ENCODE assay signal across 27 cellular contexts in genomic region chr22:45876136-45877035, GRCh38.
DNase-seq lines count a peak whose midpoint lies in the region; ATAC-seq, FAIRE-seq and TF ChIP-seq lines count a peak whose summit lies in the region.
"Had no signal": no experiment of that assay in that cellular context is flagged by ENCODE, and none has a peak within 500 bp of the region (broad histone marks: within the 10 kb centered on the region; RNA-seq: fewer than 3 reads in every experiment).

No MANE protein-coding gene starts in this region.

- CTCF ChIA-PET in MCF 10A (lab: Yijun Ruan, JAX) = interaction anchor here (0.8 to 4.3 kb wide), 2 partner anchors 12 to 13 kb away, joined by 3 to 33 read pairs; no protein-coding TSS in a partner anchor

- peaks cover 35% of the 10 kb centered on the region for H3K27me3 Mint-ChIP-seq in MCF 10A (ENCODE audit: insufficient read depth, unreplicated experiment)

- H3K4me1 Mint-ChIP-seq in MCF 10A (ENCODE audit: insufficient read depth, unreplicated experiment) = no peaks in the 10 kb centered on the region
- H3K4me1 Mint-ChIP-seq: activated naive CD4-positive, alpha-beta T cell treated with anti-CD3 and anti-CD28 coated beads, Interleukin-2, amount 50 U/mL, for 24 hours; central memory CD8-positive, alpha-beta T cell had no signal

- no peak overlapping the region for H3K27ac Mint-ChIP-seq in MCF 10A (ENCODE audit: low read depth, unreplicated experiment)
- H3K27ac Mint-ChIP-seq: activated naive CD4-positive, alpha-beta T cell treated with anti-CD3 and anti-CD28 coated beads, Interleukin-2, amount 50 U/mL, for 24 hours; CD4-positive, alpha-beta T cell had no signal

- H3K27ac ChIP-seq in upper lobe of left lung = no peak overlapping the region
- H3K27ac ChIP-seq: uterus had no signal

- TF ChIP-seq POLR2A in upper lobe of left lung (IDR thresholded peaks at IDR 0.05) = no peak

- POLR2A ChIA-PET in MCF 10A (lab: Yijun Ruan, JAX) = interaction anchor here (0.6 to 0.8 kb wide), 2 partner anchors 13 to 145 kb away, joined by 3 read pairs; no protein-coding TSS in a partner anchor

- no peak for TF ChIP-seq EP300 in upper lobe of left lung (IDR thresholded peaks at IDR 0.05)

- 89 to 96% methylated on average over 15 to 26 of the region's 26 CpGs for WGBS in upper lobe of left lung, 2 donors

- no peak overlapping the region for H3K4me3 Mint-ChIP-seq in MCF 10A (ENCODE audit: unreplicated experiment)
- H3K4me3 Mint-ChIP-seq: activated naive CD4-positive, alpha-beta T cell treated with anti-CD3 and anti-CD28 coated beads, Interleukin-2, amount 50 U/mL, for 24 hours; CD4-positive, alpha-beta T cell; central memory CD8-positive, alpha-beta T cell had no signal

- H3K36me3 ChIP-seq in upper lobe of left lung (no peaks in the 10 kb centered on the region), MG63 (no peaks in the 10 kb centered on the region; the same call in 1 of the 2 replicates)
- H3K36me3 ChIP-seq: uterus had no signal

- TF ChIP-seq CTCF in omental fat pad (IDR thresholded peaks at IDR 0.05) (no peak), upper lobe of left lung (IDR thresholded peaks at IDR 0.05) (no peak), D721Med (IDR thresholded peaks at IDR 0.05; ENCODE audit: insufficient read depth, missing control alignments) (no peak), MCF 10A (IDR thresholded peaks at IDR 0.05; ENCODE audit: unreplicated experiment) (no peak)

- H3K4me3 ChIP-seq in upper lobe of left lung (no peak overlapping the region), MG63 (no peak overlapping the region)
- H3K4me3 ChIP-seq: uterus had no signal

- peaks cover 0 to 7% (median 3%) of the 10 kb centered on the region in 4 donors for H3K27me3 ChIP-seq in upper lobe of left lung
- no peaks in the 10 kb centered on the region for H3K27me3 ChIP-seq in MG63
- H3K27me3 ChIP-seq: uterus had no signal

- no peak for FAIRE-seq in D721Med (lab: Jason Lieb, UNC)
- FAIRE-seq: astrocyte, GM18507, H1 had no signal

- H3K9me3 Mint-ChIP-seq in MCF 10A (ENCODE audit: unreplicated experiment) = peaks cover 16% of the 10 kb centered on the region
- H3K9me3 Mint-ChIP-seq: CD4-positive, alpha-beta T cell had no signal

- no peak for ATAC-seq in Right ventricle myocardium inferior
- no peak for ATAC-seq in left cardiac atrium
- ATAC-seq in omental fat pad (ENCODE audit: low FRiP score) = no peak
- no peak for ATAC-seq in upper lobe of left lung (ENCODE audit: low FRiP score in 2 of 2)

- H3K36me3 Mint-ChIP-seq in MCF 10A (ENCODE audit: insufficient read depth, unreplicated experiment) = peaks cover 12% of the 10 kb centered on the region

- no TSS peak for BruUV-seq in MCF 10A (replicated peaks; lab: Mats Ljungman, UMichigan)

- H3K9me3 ChIP-seq in upper lobe of left lung (peaks cover 0 to 5% (median 0%) of the 10 kb centered on the region in 4 donors), MG63 (peaks cover 20% of the 10 kb centered on the region)

- H3K4me1 ChIP-seq in upper lobe of left lung = peaks cover 0 to 9% (median 2%) of the 10 kb centered on the region in 4 donors

- intact Hi-C loops in Right ventricle myocardium inferior (cut with DNase I) (no loop called here), left cardiac atrium (cut with DNase I) (no loop called here), MCF 10A (cut with micrococcal nuclease) (no loop called here)

- peak; percentile 53 for DNase-seq in Right ventricle myocardium inferior (ENCODE audit: missing footprints)
- no peak for DNase-seq in left cardiac atrium
- DNase-seq in NCI-H69 (lab: John Stamatoyannopoulos, UW) = peak; percentile 52
- peak; percentile 12 for DNase-seq in omental fat pad (ENCODE audit: low spot score)
- peak; percentile 16 to 46 for DNase-seq in upper lobe of left lung
- DNase-seq in D721Med (ENCODE audit: insufficient read length, low spot score) = no peak
- no peak for DNase-seq in MG63
- no peak for DNase-seq in MCF 10A (ENCODE audit: unreplicated experiment)
- DNase-seq: activated CD4-positive, alpha-beta T cell treated with anti-CD3 and anti-CD28 coated beads, Interleukin-2, amount 50 U/mL, for 48 hours; foreskin melanocyte; GDM1; hypothalamus; Kasumi-1; mammary epithelial cell; NCI-H1048; NCI-H2081; NCI-H510A; nucleus accumbens; SK-N-SH; T-helper 2 cell had no signal

Comparison
In these comparisons a context has a peak if more than half of its experiments do, and no peak if none do; other contexts are left out.
1. DNase-seq: peak in Right ventricle myocardium inferior (single experiment), NCI-H69 (single experiment), omental fat pad (single experiment) and upper lobe of left lung (2 of 2); none in left cardiac atrium (single experiment), D721Med (single experiment), MG63 (single experiment) and MCF 10A (single experiment).